8 cellular contexts compared by ENCODE assay signal in genomic region chr1:18951818-18952391, GRCh38. TPM values are rescaled to one million over a fixed set of nuclear protein-coding genes. Genes with fewer than 3 reads are reported as not detected.
DNase-seq lines count a peak whose midpoint lies in the region; TF ChIP-seq lines count a peak whose summit lies in the region.

No MANE protein-coding gene starts in this region.

- H3F3A ChIP-seq in neural progenitor cell (ENCODE audit: low read depth) = peaks cover 20% of the 10 kb centered on the region

- H3K9me3 ChIP-seq in AG04450 (ENCODE audit: control insufficient read depth, insufficient read depth, low read length) = no peaks in the 10 kb centered on the region
- no peaks in the 10 kb centered on the region for H3K9me3 ChIP-seq in HEK293 (ENCODE audit: control insufficient read depth, insufficient read depth, low read depth, low read length)
- no peaks in the 10 kb centered on the region for H3K9me3 ChIP-seq in neural progenitor cell (ENCODE audit: low read depth)
- no peaks in the 10 kb centered on the region for H3K9me3 ChIP-seq in thymus (ENCODE audit: control insufficient read depth)

- no peaks in the 10 kb centered on the region for H3K27me3 Mint-ChIP-seq in activated naive CD8-positive, alpha-beta T cell treated with anti-CD3 and anti-CD28 coated beads for 36 hours
- H3K27me3 Mint-ChIP-seq in neural progenitor cell (ENCODE audit: insufficient read depth, low read depth) = peaks cover 12% of the 10 kb centered on the region
- peaks cover 28% of the 10 kb centered on the region for H3K27me3 Mint-ChIP-seq in nephron progenitor cell (ENCODE audit: low read depth, poor library complexity)

- no peak for TF ChIP-seq CTCF in AG04450 (IDR thresholded peaks at IDR 0.05; ENCODE audit: low read depth, low read length)
- TF ChIP-seq CTCF in HEK293 (tag by site-specific recombination; IDR thresholded peaks at IDR 0.05) = no peak
- TF ChIP-seq CTCF in RWPE1 (conservative IDR thresholded peaks at IDR 0.05; ENCODE audit: low read depth) = no peak
- no peak for TF ChIP-seq CTCF in neural progenitor cell (IDR thresholded peaks at IDR 0.05)
- TF ChIP-seq CTCF in nephron progenitor cell (IDR thresholded peaks at IDR 0.05) = no peak

- peak overlapping the region; percentile 95 for H3K27ac Mint-ChIP-seq in activated naive CD8-positive, alpha-beta T cell treated with anti-CD3 and anti-CD28 coated beads for 36 hours
- H3K27ac Mint-ChIP-seq in neural progenitor cell (peak overlapping the region; percentile 43), nephron progenitor cell (no peak overlapping the region)

- H3K36me3 ChIP-seq in HEK293 (ENCODE audit: control insufficient read depth in 2 of 2, insufficient read depth in 1 of 2, low read length in 2 of 2) (peaks cover 0 to 5% of the 10 kb centered on the region in 2 experiments; a peak in 1 of 3 replicates), neural progenitor cell (no peaks in the 10 kb centered on the region), thymus (ENCODE audit: control insufficient read depth, insufficient read depth) (no peaks in the 10 kb centered on the region)

- POLR2A ChIA-PET in AG04450 (lab: Yijun Ruan, JAX) = no interaction called here
- POLR2A ChIA-PET in HEK293 (lab: Yijun Ruan, JAX) = no interaction called here
- POLR2A ChIA-PET in RWPE1 (lab: Yijun Ruan, JAX; ENCODE audit: low non-redundant PET) = no interaction called here

- no peak overlapping the region for H3K4me2 ChIP-seq in neural progenitor cell

- H3K79me2 ChIP-seq in neural progenitor cell (ENCODE audit: low read depth) = no peaks in the 10 kb centered on the region

- peaks cover 8% of the 10 kb centered on the region for H4K20me1 ChIP-seq in neural progenitor cell (ENCODE audit: low read depth)

- no peak overlapping the region for H3K4me3 ChIP-seq in AG04450 (ENCODE audit: low read depth, low read length)
- H3K4me3 ChIP-seq in HEK293 (ENCODE audit: low read depth, low read length) = no peak overlapping the region
- no peak overlapping the region for H3K4me3 ChIP-seq in neural progenitor cell
- H3K4me3 ChIP-seq in thymus (ENCODE audit: low read length) = no peak overlapping the region

- H3K27me3 ChIP-seq in AG04450 (ENCODE audit: control insufficient read depth, insufficient read depth, low read length) (no peaks in the 10 kb centered on the region), neural progenitor cell (peaks cover 39% of the 10 kb centered on the region), thymus (ENCODE audit: control insufficient read depth, insufficient read depth) (no peaks in the 10 kb centered on the region)

- no peak overlapping the region for H2AFZ ChIP-seq in neural progenitor cell (replicated peaks)

- H3K4me3 Mint-ChIP-seq in activated naive CD8-positive, alpha-beta T cell treated with anti-CD3 and anti-CD28 coated beads for 36 hours = peak overlapping the region; percentile 57
- H3K4me3 Mint-ChIP-seq in neural progenitor cell (no peak overlapping the region), nephron progenitor cell (no peak overlapping the region)

- CTCF ChIA-PET in AG04450 (lab: Charles Lee) (interaction anchor here (5.3 kb wide), 1 partner anchor 39 kb away, joined by 32 read pairs; no protein-coding TSS in a partner anchor), HEK293 (lab: Yijun Ruan, JAX) (interaction anchor here (0.7 to 3.6 kb wide), 3 partner anchors 15 to 1533 kb away, joined by 3 to 20 read pairs (median 4); no protein-coding TSS in a partner anchor), RWPE1 (lab: Yijun Ruan, JAX) (interaction anchor here (1.5 kb wide), 1 partner anchor 45 kb away, joined by 7 read pairs; no protein-coding TSS in a partner anchor)

- H3K36me3 Mint-ChIP-seq in activated naive CD8-positive, alpha-beta T cell treated with anti-CD3 and anti-CD28 coated beads for 36 hours = peaks cover 13% of the 10 kb centered on the region
- H3K36me3 Mint-ChIP-seq in neural progenitor cell (no peaks in the 10 kb centered on the region), nephron progenitor cell (ENCODE audit: low read depth) (no peaks in the 10 kb centered on the region)

- peaks cover 80% of the 10 kb centered on the region for H3K4me1 Mint-ChIP-seq in activated naive CD8-positive, alpha-beta T cell treated with anti-CD3 and anti-CD28 coated beads for 36 hours
- H3K4me1 Mint-ChIP-seq in neural progenitor cell (peaks cover 55% of the 10 kb centered on the region), nephron progenitor cell (peaks cover 74% of the 10 kb centered on the region)

- H3K4me1 ChIP-seq in HEK293 (ENCODE audit: control insufficient read depth, insufficient read depth, low read length) (peaks cover 3% of the 10 kb centered on the region; the same call in 1 of the 2 replicates), neural progenitor cell (peaks cover 23% of the 10 kb centered on the region), thymus (ENCODE audit: control insufficient read depth, insufficient read depth, low read length) (peaks cover 69% of the 10 kb centered on the region)

- H3K9ac ChIP-seq in neural progenitor cell = no peak overlapping the region

- 23% methylated on average over 8 of the region's 8 CpGs for WGBS in thymus

- no peaks in the 10 kb centered on the region for H3K9me3 Mint-ChIP-seq in activated naive CD8-positive, alpha-beta T cell treated with anti-CD3 and anti-CD28 coated beads for 36 hours
- no peaks in the 10 kb centered on the region for H3K9me3 Mint-ChIP-seq in neural progenitor cell
- H3K9me3 Mint-ChIP-seq in nephron progenitor cell = no peaks in the 10 kb centered on the region

- DNase-seq in AG04450 (ENCODE audit: low read depth, low spot score) (no peak), RWPE1 (ENCODE audit: low spot score) (no peak), neural progenitor cell (ENCODE audit: low spot score) (no peak), nephron progenitor cell (no peak), NCI-H1436 (lab: John Stamatoyannopoulos, UW) (no peak)
- DNase-seq in activated naive CD8-positive, alpha-beta T cell treated with anti-CD3 and anti-CD28 coated beads for 36 hours = peak; percentile 89

- H3K27ac ChIP-seq in AG04450 (ENCODE audit: low read depth, low read length) (peak overlapping the region; percentile 21), HEK293 (ENCODE audit: extremely low read depth, low read depth, low read length) (no peak overlapping the region), RWPE1 (peak overlapping the region; percentile 95), neural progenitor cell (no peak overlapping the region), thymus (ENCODE audit: low read depth) (peak overlapping the region; percentile 33)

TF ChIP-seq in HEK293, 187 proteins besides CTCF, POLR2A, EP300 and RAD21 (continues in another document):
- no peak for TF ChIP-seq BCL11B (tag by site-specific recombination; IDR thresholded peaks at IDR 0.05; ENCODE audit: low read depth)
- no peak for TF ChIP-seq SP3 (tag by site-specific recombination; IDR thresholded peaks at IDR 0.05)
- TF ChIP-seq ZNF146 (tag by site-specific recombination; IDR thresholded peaks at IDR 0.05) = no peak
- no peak for TF ChIP-seq REST (tag by site-specific recombination; IDR thresholded peaks at IDR 0.05)
- TF ChIP-seq ZNF768 (tag by site-specific recombination; IDR thresholded peaks at IDR 0.05) = peak; percentile 97
- TF ChIP-seq ZBTB8A (tag by site-specific recombination; IDR thresholded peaks at IDR 0.05) = no peak

RNA-seq across cellular contexts. Expression of gene IFFO2, which starts 4.6 kb away (rescaled TPM):
- polyA plus RNA-seq in AG04450 (2011; rRNA removed) (6.8 and 7.8 TPM in 2 replicates), thymus (22.6 TPM)
- 13.7 and 15.2 TPM in 2 replicates for polyA minus RNA-seq in AG04450 (2011; rRNA and poly(A)+ RNA removed)
- total RNA-seq in activated naive CD8-positive, alpha-beta T cell treated with anti-CD3 and anti-CD28 coated beads for 36 hours = 10 to 100 TPM; 21.4 to 21.7 TPM
- total RNA-seq in neural progenitor cell (ENCODE audit: low replicate concordance) = 0.65 and 1.5 TPM in 2 replicates

RNA-seq across cellular contexts. Expression of gene ALDH4A1, which starts 49.5 kb away (rescaled TPM):
- polyA plus RNA-seq in AG04450 (2011; rRNA removed) (8.8 and 14.7 TPM in 2 replicates), thymus (24.6 TPM)
- polyA minus RNA-seq in AG04450 (2011; rRNA and poly(A)+ RNA removed) = 8.3 and 10.4 TPM in 2 replicates
- 1 to 10 TPM; 3.9 to 4.7 TPM for total RNA-seq in activated naive CD8-positive, alpha-beta T cell treated with anti-CD3 and anti-CD28 coated beads for 36 hours
- total RNA-seq in neural progenitor cell (ENCODE audit: low replicate concordance) = 21.8 and 39.9 TPM in 2 replicates

Comparison
In these comparisons a context has a peak if more than half of its experiments do, and no peak if none do; other contexts are left out.
1. H3K27ac ChIP-seq: peak in AG04450 (single experiment), RWPE1 (single experiment) and thymus (single experiment); none in HEK293 (single experiment) and neural progenitor cell (single experiment).